1 cellular context compared by ENCODE assay signal in the genomic region with DNA sequence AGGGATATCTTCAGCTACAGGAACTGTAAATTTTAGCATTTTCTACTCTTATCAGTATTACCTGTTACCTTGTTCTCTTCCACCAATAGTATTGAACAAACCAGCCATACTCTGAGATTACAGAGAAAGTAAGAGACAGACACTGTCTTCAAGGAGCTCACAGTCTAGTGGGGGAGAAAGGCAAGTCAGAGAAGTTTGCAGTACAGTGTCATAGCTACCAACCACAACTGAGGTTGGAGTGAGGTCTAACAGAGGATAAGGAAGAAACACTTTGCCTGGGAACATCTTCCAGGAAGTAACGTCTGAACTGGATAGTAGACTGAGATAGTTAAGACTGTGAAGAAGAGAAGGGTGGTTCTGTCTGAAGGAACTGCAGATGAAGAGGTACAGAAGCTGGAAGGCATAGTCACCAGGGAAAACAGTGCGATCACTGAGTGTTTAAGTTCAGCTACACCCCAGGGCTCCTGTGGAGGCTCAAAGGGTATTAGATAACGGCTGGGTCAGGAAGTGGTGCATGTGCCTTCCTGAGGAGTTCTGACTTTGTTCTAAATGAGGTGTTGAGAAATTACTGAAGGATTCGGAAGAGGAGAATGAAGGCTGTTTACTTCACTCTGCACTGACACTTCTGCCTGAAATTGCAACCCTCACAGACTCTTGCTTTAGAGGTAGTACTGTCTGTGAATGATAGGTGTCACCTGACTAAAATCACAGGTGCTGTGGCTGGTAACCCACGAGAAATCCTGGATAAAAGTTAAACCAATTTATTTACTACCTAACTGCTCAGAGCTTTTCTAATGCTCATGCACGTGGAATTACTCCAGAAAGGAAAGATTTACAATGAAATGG.
TF ChIP-seq lines count a peak whose summit lies in the region.

No MANE protein-coding gene starts in this region.

TF ChIP-seq in IMR-90, 13 proteins besides CTCF, POLR2A, EP300 and RAD21:
- TF ChIP-seq SMC3 (IDR thresholded peaks at IDR 0.05; ENCODE audit: low read depth, low read length): no peak
- TF ChIP-seq CEBPB (IDR thresholded peaks at IDR 0.05; ENCODE audit: low read depth, low read length): no peak
- no peak for TF ChIP-seq CHD1 (IDR thresholded peaks at IDR 0.05; ENCODE audit: low read depth, low read length)
- TF ChIP-seq, protein P1, sequence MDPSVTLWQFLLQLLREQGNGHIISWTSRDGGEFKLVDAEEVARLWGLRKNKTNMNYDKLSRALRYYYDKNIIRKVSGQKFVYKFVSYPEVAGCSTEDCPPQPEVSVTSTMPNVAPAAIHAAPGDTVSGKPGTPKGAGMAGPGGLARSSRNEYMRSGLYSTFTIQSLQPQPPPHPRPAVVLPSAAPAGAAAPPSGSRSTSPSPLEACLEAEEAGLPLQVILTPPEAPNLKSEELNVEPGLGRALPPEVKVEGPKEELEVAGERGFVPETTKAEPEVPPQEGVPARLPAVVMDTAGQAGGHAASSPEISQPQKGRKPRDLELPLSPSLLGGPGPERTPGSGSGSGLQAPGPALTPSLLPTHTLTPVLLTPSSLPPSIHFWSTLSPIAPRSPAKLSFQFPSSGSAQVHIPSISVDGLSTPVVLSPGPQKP (IDR thresholded peaks at IDR 0.05; ENCODE audit: borderline replicate concordance, low read depth, low read length): no peak
